In genomic region chr3:53809764-53810400, GRCh38 we compare ENCODE assay signal across 24 cellular contexts. TPM values are rescaled to one million over a fixed set of nuclear protein-coding genes. Genes with fewer than 3 reads are reported as not detected.
"Had no signal": no experiment of that assay in that cellular context is flagged by ENCODE, and none has a peak within 500 bp of the region (broad histone marks: within the 10 kb centered on the region; RNA-seq: fewer than 3 reads in every experiment).

No MANE protein-coding gene starts in this region.

- ATAC-seq: activated T-cell treated with anti-CD3 and anti-CD28 coated beads, Interleukin-2, amount 50 U/mL, for 4 hours; left ventricle myocardium superior; stimulated activated memory B cell treated with anti-CD40 and anti-IgM and Interleukin-4, amounts not matched to agents 10 μg/mL and 1 μg/mL and 100 μg/mL, for 72 hours; T-cell had no signal

- H3K4me3 ChIP-seq: hepatocyte, prostate gland, SJCRH30, thoracic aorta, upper lobe of left lung had no signal

- H3K4me1 ChIP-seq: prostate gland, SJCRH30, upper lobe of left lung had no signal

- H3K36me3 ChIP-seq: prostate gland, SJCRH30, thoracic aorta, WERI-Rb-1 had no signal

- DNase-seq: activated CD4-positive, alpha-beta T cell treated with anti-CD3 and anti-CD28 coated beads, Interleukin-2, amount 50 U/mL, for 1 hour; activated CD4-positive, CD25-positive, alpha-beta regulatory T cell treated with anti-CD3 and anti-CD28 coated beads, Interleukin-2, amount 50 U/mL, for 72 hours; activated CD8-positive, alpha-beta memory T cell treated with anti-CD3 and anti-CD28 coated beads, Interleukin-2, amount 50 U/mL, for 48 hours; activated naive CD4-positive, alpha-beta T cell treated with Interleukin-2 at 50 U/mL for 16 hours; activated naive CD8-positive, alpha-beta T cell treated with anti-CD3 and anti-CD28 coated beads for 36 hours; activated T-cell treated with anti-CD3 and anti-CD28 coated beads, Interleukin-2, amount 50 U/mL, for 4 hours; dermis blood vessel endothelial cell; effector CD8-positive, alpha-beta T cell; foreskin melanocyte; immature natural killer cell; left ventricle myocardium superior; nephron progenitor cell; SJCRH30; stimulated activated CD4-positive, alpha-beta T cell treated with anti-CD3 and anti-CD28 coated beads, Interleukin-12 subunit alpha, Interleukin-12 subunit beta, amount 100 ng/mL, for 4 hours; stimulated activated CD4-positive, alpha-beta T cell treated with anti-CD3 and anti-CD28 coated beads, Interleukin-1b, Interleukin-23, amount 100 ng/mL, for 48 hours; upper lobe of left lung; WERI-Rb-1 had no signal

- H3K27ac ChIP-seq: hepatocyte, prostate gland, SJCRH30, thoracic aorta, upper lobe of left lung, WERI-Rb-1 had no signal

- H2AFZ ChIP-seq: hepatocyte had no signal

- H3K27me3 ChIP-seq: hepatocyte, upper lobe of left lung had no signal

- H3K4me2 ChIP-seq: hepatocyte had no signal

- FAIRE-seq: TTC549 had no signal

- H3K79me2 ChIP-seq: hepatocyte had no signal

- H3K9me3 ChIP-seq: prostate gland, SJCRH30, thoracic aorta, upper lobe of left lung had no signal

RNA-seq across cellular contexts. Expression of gene CHDH, which starts 36.3 kb away (rescaled TPM):
- polyA plus RNA-seq: immature natural killer cell had no signal

RNA-seq across cellular contexts. Expression of gene IL17RB, which starts 36.5 kb away (rescaled TPM):
- total RNA-seq: activated naive CD8-positive, alpha-beta T cell treated with anti-CD3 and anti-CD28 coated beads for 36 hours; dermis blood vessel endothelial cell; myocyte; SJCRH30 had no signal
